In genomic region chr3:8480699-8481098, GRCh38 we compare ENCODE assay signal across 22 cellular contexts. TPM values are rescaled to one million over a fixed set of nuclear protein-coding genes. Genes with fewer than 3 reads are reported as not detected.
DNase-seq lines count a peak whose midpoint lies in the region; ATAC-seq and TF ChIP-seq lines count a peak whose summit lies in the region.
"Had no signal": no experiment of that assay in that cellular context is flagged by ENCODE, and none has a peak within 500 bp of the region (broad histone marks: within the 10 kb centered on the region; RNA-seq: fewer than 3 reads in every experiment).

No MANE protein-coding gene starts in this region.

- no peak overlapping the region for H2AK9ac ChIP-seq in IMR-90 (replicated peaks; ENCODE audit: low read depth, low read length, poor library complexity)

- H3K27ac ChIP-seq in IMR-90 (ENCODE audit: insufficient read depth, low read length), result no peak overlapping the region
- peak overlapping the region; percentile 86 to 94 for H3K27ac ChIP-seq in ascending aorta
- H3K27ac ChIP-seq in smooth muscle cell (ENCODE audit: low read depth), result peak overlapping the region; percentile 85
- H3K27ac ChIP-seq: BLaER1, SJSA1 had no signal

- H3K27me3 ChIP-seq in IMR-90 (ENCODE audit: control insufficient read depth, insufficient read depth, low read length) (no peaks in the 10 kb centered on the region), ascending aorta (no peaks in the 10 kb centered on the region), smooth muscle cell (ENCODE audit: low read depth) (no peaks in the 10 kb centered on the region)
- H3K27me3 ChIP-seq: BLaER1, SJSA1 had no signal

- no peak overlapping the region for H3K4ac ChIP-seq in IMR-90 (ENCODE audit: low read depth, low read length)

- DNase-seq in IMR-90 (no peak), ascending aorta (ENCODE audit: low spot score in 2 of 2) (no peak), fibroblast of villous mesenchyme (ENCODE audit: low read depth) (peak; percentile 42), smooth muscle cell (lab: John Stamatoyannopoulos, UW; ENCODE audit: unreplicated experiment) (no peak), medulla oblongata (ENCODE audit: extremely low spot score) (no peak), HT-29 (ENCODE audit: low spot score) (no peak), kidney tubule cell (ENCODE audit: low spot score) (no peak)
- DNase-seq: CD4-positive, CD25-positive, alpha-beta regulatory T cell; DMS53; H9; Karpas-422; NCI-H1105 treated with DMSO at 0.1 percent for 48 hours; NCI-H146; NCI-H2029; NCI-H446 treated with DMSO at 0.1 percent for 48 hours; NCI-H526; Right ventricle myocardium superior; RPMI8226 had no signal

- no peaks in the 10 kb centered on the region for H3K79me1 ChIP-seq in IMR-90 (ENCODE audit: low read depth in 1 of 2, low read length in 2 of 2)

- peak overlapping the region; percentile 32; the same call in 1 of the 2 replicates for H2AK5ac ChIP-seq in IMR-90 (ENCODE audit: low read depth, low read length)

- H2AFZ ChIP-seq in IMR-90 (replicated peaks; ENCODE audit: low read length, poor library complexity), result no peak overlapping the region
- H2AFZ ChIP-seq in smooth muscle cell (ENCODE audit: low read depth), result peak overlapping the region; percentile 72
- H2AFZ ChIP-seq: GM23338 had no signal

- no peak overlapping the region for H4K5ac ChIP-seq in IMR-90 (ENCODE audit: low read depth, low read length)

- ATAC-seq in IMR-90 (ENCODE audit: low read depth) (no peak), HG03520 (IDR thresholded peaks at IDR 0.05; ENCODE audit: unreplicated experiment) (no peak)
- ATAC-seq: GM23338 had no signal

- no peaks in the 10 kb centered on the region for H3K79me2 ChIP-seq in smooth muscle cell (ENCODE audit: low read depth)

- no peaks in the 10 kb centered on the region for H4K20me1 ChIP-seq in IMR-90 (ENCODE audit: insufficient read depth, low read length)
- no peaks in the 10 kb centered on the region for H4K20me1 ChIP-seq in smooth muscle cell (ENCODE audit: low read depth)
- H4K20me1 ChIP-seq: BLaER1 had no signal

- H3K4me2 ChIP-seq in IMR-90 (ENCODE audit: low read depth, low read length), result no peak overlapping the region
- peak overlapping the region; percentile 48 for H3K4me2 ChIP-seq in smooth muscle cell
- H3K4me2 ChIP-seq: BLaER1, GM23338 had no signal

- peaks cover 30% of the 10 kb centered on the region for H3F3A ChIP-seq in smooth muscle cell (ENCODE audit: low read depth)

- H3K18ac ChIP-seq in IMR-90 (ENCODE audit: low read depth, low read length), result no peak overlapping the region

- no peak overlapping the region for H2BK5ac ChIP-seq in IMR-90 (ENCODE audit: low read depth, low read length, poor library complexity, severe bottlenecking)

- in situ Hi-C loops in IMR-90 (cut with MboI; ENCODE audit: low sequenced_read_pairs), result no loop called here

- no peak overlapping the region for H2BK15ac ChIP-seq in IMR-90 (ENCODE audit: low read depth, low read length)

- no peak for TF ChIP-seq RAD21 in IMR-90 (IDR thresholded peaks at IDR 0.05; ENCODE audit: low read length)

- H3K9me1 ChIP-seq in IMR-90 (ENCODE audit: insufficient read depth, low read length), result peaks cover 4% of the 10 kb centered on the region

- intact Hi-C loops in IMR-90 (cut with micrococcal nuclease), result no loop called here
- intact Hi-C loops in ascending aorta (cut with DNase I), result loop anchor here (2.0 kb wide), 1 partner anchor 14 kb away; no protein-coding TSS in a partner anchor

- H3K36me3 ChIP-seq in IMR-90 (ENCODE audit: control insufficient read depth, insufficient read depth, low read length), result no peaks in the 10 kb centered on the region
- no peaks in the 10 kb centered on the region for H3K36me3 ChIP-seq in ascending aorta
- no peaks in the 10 kb centered on the region for H3K36me3 ChIP-seq in smooth muscle cell (ENCODE audit: low read depth)
- H3K36me3 ChIP-seq: BLaER1, SJSA1 had no signal

- H3K4me3 ChIP-seq in IMR-90 (ENCODE audit: insufficient read depth, low read depth, low read length) (no peak overlapping the region), ascending aorta (no peak overlapping the region), fibroblast of villous mesenchyme (ENCODE audit: low read depth, low read length) (no peak overlapping the region), smooth muscle cell (no peak overlapping the region)
- H3K4me3 ChIP-seq: BLaER1, GM23338, SJSA1 had no signal

- TF ChIP-seq POLR2A in IMR-90 (IDR thresholded peaks at IDR 0.05; ENCODE audit: low read depth, low read length), result no peak

- H3K9me3 ChIP-seq in IMR-90 (ENCODE audit: control insufficient read depth, insufficient read depth, low read length) (peaks cover 5% of the 10 kb centered on the region; the same call in 1 of the 2 replicates), ascending aorta (no peaks in the 10 kb centered on the region), smooth muscle cell (replicated peaks; ENCODE audit: low read depth) (no peaks in the 10 kb centered on the region)
- H3K9me3 ChIP-seq: BLaER1, SJSA1 had no signal

- H2BK20ac ChIP-seq in IMR-90 (ENCODE audit: low read depth, low read length), result no peak overlapping the region

- POLR2A ChIA-PET in IMR-90 (lab: Charles Lee; ENCODE audit: unreplicated experiment), result no interaction called here

- dilution Hi-C loops in IMR-90 (cut with HindIII; ENCODE audit: low sequenced_read_pairs, unreplicated experiment), result no loop called here

- no peak overlapping the region for H3K56ac ChIP-seq in IMR-90 (ENCODE audit: extremely low read depth, insufficient read depth, low read length)

- CTCF ChIA-PET in IMR-90 (lab: Yijun Ruan, JAX), result no interaction called here

- H4K91ac ChIP-seq in IMR-90 (ENCODE audit: insufficient read depth, low read depth, low read length), result no peak overlapping the region

- H3K4me1 ChIP-seq in IMR-90 (ENCODE audit: control insufficient read depth, insufficient read depth, low read length) (peaks cover 14% of the 10 kb centered on the region), ascending aorta (peaks cover 11 to 46% of the 10 kb centered on the region in 2 donors), smooth muscle cell (ENCODE audit: low read depth) (peaks cover 20% of the 10 kb centered on the region)
- H3K4me1 ChIP-seq: BLaER1 had no signal

- no peak overlapping the region for H3K23ac ChIP-seq in IMR-90 (ENCODE audit: low read depth, low read length)

- no TSS peak for BruUV-seq in IMR-90 (replicated peaks; lab: Mats Ljungman, UMichigan)

- no CpG with 5 or more reads among the region's 3 CpGs for WGBS in IMR-90 (ENCODE audit: extremely low coverage in 2 of 2, insufficient read length in 1 of 2), 2 experiments
- WGBS in smooth muscle cell (ENCODE audit: low lambda C conversion rate), result 41% methylated on average over 3 of the region's 3 CpGs

- H2BK120ac ChIP-seq in IMR-90 (ENCODE audit: low read depth, low read length), result no peak overlapping the region

- no peak overlapping the region for H4K8ac ChIP-seq in IMR-90 (ENCODE audit: low read depth in 2 of 2, low read length in 2 of 2)

- no peak overlapping the region for H3K14ac ChIP-seq in IMR-90 (replicated peaks; ENCODE audit: low read depth, low read length)

- TF ChIP-seq CTCF in IMR-90 (conservative IDR thresholded peaks at IDR 0.05; ENCODE audit: low read depth, low read length), result no peak
- no peak for TF ChIP-seq CTCF in ascending aorta (IDR thresholded peaks at IDR 0.05)
- TF ChIP-seq CTCF in fibroblast of villous mesenchyme (IDR thresholded peaks at IDR 0.05; ENCODE audit: insufficient read depth, low read depth, low read length), result no peak
- no peak for TF ChIP-seq CTCF in smooth muscle cell (IDR thresholded peaks at IDR 0.05; ENCODE audit: borderline replicate concordance, insufficient read depth, poor library complexity, severe bottlenecking)

- H3K9ac ChIP-seq in IMR-90 (ENCODE audit: low read depth, low read length) (no peak overlapping the region), smooth muscle cell (ENCODE audit: low read depth) (peak overlapping the region; percentile 34)
- H3K9ac ChIP-seq: BLaER1 had no signal

TF ChIP-seq in IMR-90, 13 proteins besides CTCF, POLR2A, EP300 and RAD21 (continues in another document):
- no peak for TF ChIP-seq CEBPB (IDR thresholded peaks at IDR 0.05; ENCODE audit: low read depth, low read length)
- no peak for TF ChIP-seq RCOR1 (IDR thresholded peaks at IDR 0.05; ENCODE audit: insufficient replicate concordance, low read length)
- TF ChIP-seq MXI1 (IDR thresholded peaks at IDR 0.05; ENCODE audit: borderline replicate concordance, low read depth, low read length), result no peak
- no peak for TF ChIP-seq RFX5 (IDR thresholded peaks at IDR 0.05; ENCODE audit: low read depth, low read length)
- no peak for TF ChIP-seq BHLHE40 (IDR thresholded peaks at IDR 0.05; ENCODE audit: low read depth, low read length)
- TF ChIP-seq FOS (IDR thresholded peaks at IDR 0.05; ENCODE audit: low read depth, low read length), result no peak
- TF ChIP-seq NFE2L2 (IDR thresholded peaks at IDR 0.05; ENCODE audit: low read depth, low read length), result no peak
- no peak for TF ChIP-seq SMC3 (IDR thresholded peaks at IDR 0.05; ENCODE audit: low read depth, low read length)
- TF ChIP-seq ELK1 (IDR thresholded peaks at IDR 0.05; ENCODE audit: borderline replicate concordance, low read depth, low read length), result no peak
- TF ChIP-seq MAZ (IDR thresholded peaks at IDR 0.05; ENCODE audit: borderline replicate concordance, low read depth, low read length), result no peak
- no peak for TF ChIP-seq CHD1 (IDR thresholded peaks at IDR 0.05; ENCODE audit: low read depth, low read length)

RNA-seq across cellular contexts. Expression of gene LMCD1, which starts 20.9 kb away (rescaled TPM):
- total RNA-seq in IMR-90 (2012; rRNA removed), result 33.6 and 50.0 TPM in 2 replicates
- 43.1 and 53.8 TPM in 2 replicates for polyA plus RNA-seq in IMR-90 (2012; rRNA removed)
- 47.4 and 70.5 TPM in 2 replicates for polyA plus RNA-seq in IMR-90 (2012; cell fraction: cytosol; rRNA removed)
- 28.7 and 43.9 TPM in 2 replicates for polyA plus RNA-seq in IMR-90 (2012; cell fraction: nucleus; rRNA removed; ENCODE audit: low replicate concordance)
- 634 TPM for total RNA-seq in ascending aorta
- total RNA-seq in fibroblast of villous mesenchyme, result 95.0 and 170 TPM in 2 replicates
- total RNA-seq in smooth muscle cell, result 187 and 276 TPM in 2 replicates
- 356 and 524 TPM in 2 replicates for polyA plus RNA-seq in smooth muscle cell
- 4.8 and 7.5 TPM in 2 replicates for total RNA-seq in HT-29 (2014; rRNA removed; shearing (Covaris generic))
